Comparison of ENCODE assay signal across 14 cellular contexts in the genomic region with DNA sequence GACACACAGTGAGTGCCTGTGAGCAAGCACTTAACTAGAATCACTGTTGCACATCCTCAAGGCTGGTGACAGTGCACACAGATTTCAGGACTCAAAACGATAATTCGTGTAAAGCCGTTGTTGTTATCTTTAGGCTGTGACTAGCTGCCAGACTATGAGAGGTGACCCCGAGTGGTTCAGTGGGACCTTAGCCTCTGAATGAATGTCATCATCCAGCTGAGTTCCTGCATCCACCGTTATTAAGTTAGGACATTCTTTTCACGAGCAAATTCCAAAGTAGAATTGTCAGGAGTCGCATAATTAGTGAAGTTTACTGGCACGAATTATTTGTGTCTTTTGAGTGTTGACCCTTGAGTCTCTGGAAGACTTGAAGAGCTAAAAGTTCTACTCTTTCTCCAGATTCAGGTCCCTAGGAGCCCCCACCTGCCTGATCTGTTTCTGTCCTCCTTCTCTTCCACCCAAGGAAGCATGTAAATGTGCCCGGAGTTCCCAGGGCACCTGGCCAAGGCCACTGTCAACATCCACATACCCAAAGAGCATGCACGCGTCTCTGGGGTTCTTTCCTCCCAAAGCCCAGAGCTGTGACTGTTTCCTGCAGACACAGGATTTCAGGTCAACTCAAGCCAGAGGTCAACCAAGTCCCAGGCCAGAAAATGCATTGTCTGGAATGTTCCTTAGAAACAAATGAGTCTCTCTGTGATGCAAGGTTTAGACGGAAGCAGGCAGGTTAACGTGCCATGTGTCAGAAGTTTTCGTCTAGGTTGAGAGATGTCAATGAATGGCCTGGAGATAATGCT.
DNase-seq lines count a peak whose midpoint lies in the region; ATAC-seq and TF ChIP-seq lines count a peak whose summit lies in the region.
"Had no signal": no experiment of that assay in that cellular context is flagged by ENCODE, and none has a peak within 500 bp of the region (broad histone marks: within the 10 kb centered on the region; RNA-seq: fewer than 3 reads in every experiment).

No MANE protein-coding gene starts in this region.

- intact Hi-C loops in right lobe of liver (cut with DNase I): no loop called here
- intact Hi-C loops in spleen (cut with DNase I; ENCODE audit: low total_unique reads): no loop called here

- WGBS in right lobe of liver (ENCODE audit: insufficient coverage, low coverage, low lambda C conversion rate, missing lambda C conversion rate): 43% methylated on average over 13 of the region's 14 CpGs
- 57 to 83% (median 67%) methylated on average over 14 of the region's 14 CpGs for WGBS in spleen, 5 donors
- no CpG with 5 or more reads among the region's 14 CpGs for WGBS in H9 (ENCODE audit: extremely low coverage, insufficient read length, low lambda C conversion rate)

- no peak overlapping the region for H3K56ac ChIP-seq in H9 (ENCODE audit: insufficient read length, low read depth, low read length)

- H3T11ph ChIP-seq in H9 (ENCODE audit: low read length): no peak overlapping the region

- no peak overlapping the region for H3K4me3 Mint-ChIP-seq in endothelial cell (ENCODE audit: unreplicated experiment)
- no peak overlapping the region for H3K4me3 Mint-ChIP-seq in H9
- H3K4me3 Mint-ChIP-seq: CD4-positive, CD25-positive, alpha-beta regulatory T cell; mesothelial cell of epicardium had no signal

- H4K20me1 ChIP-seq in H9 (ENCODE audit: control insufficient read depth, insufficient read depth, insufficient read length): no peaks in the 10 kb centered on the region

- H3K36me3 ChIP-seq in right lobe of liver (no peaks in the 10 kb centered on the region), spleen (no peaks in the 10 kb centered on the region)

- no peak overlapping the region for H3K23ac ChIP-seq in H9 (ENCODE audit: insufficient read length, low read depth, low read length)

- peaks cover 0 to 58% (median 31%) of the 10 kb centered on the region in 4 donors for H3K4me1 ChIP-seq in right lobe of liver
- peaks cover 17 to 68% (median 41%) of the 10 kb centered on the region in 6 donors for H3K4me1 ChIP-seq in spleen
- no peaks in the 10 kb centered on the region; the same call in 1 of the 2 replicates for H3K4me1 ChIP-seq in H9 (ENCODE audit: insufficient read depth, low read length)

- H3K4me1 Mint-ChIP-seq in endothelial cell (ENCODE audit: unreplicated experiment) (peaks cover 68% of the 10 kb centered on the region), H9 (peaks cover 20 to 30% of the 10 kb centered on the region in 2 experiments)

- no peaks in the 10 kb centered on the region for H3K27me3 ChIP-seq in right lobe of liver
- no peaks in the 10 kb centered on the region for H3K27me3 ChIP-seq in spleen (replicated peaks in 1 of 7)
- no peaks in the 10 kb centered on the region for H3K27me3 ChIP-seq in H9 (ENCODE audit: insufficient read depth, low read length)
- H3K27me3 ChIP-seq: foreskin keratinocyte had no signal

- H4K91ac ChIP-seq in H9 (ENCODE audit: insufficient read length, low read depth, low read length): no peak overlapping the region

- no peak overlapping the region for H4K8ac ChIP-seq in H9 (replicated peaks; ENCODE audit: insufficient read length, low read depth, low read length)

- peaks cover 11% of the 10 kb centered on the region for H3K27me3 Mint-ChIP-seq in endothelial cell (ENCODE audit: unreplicated experiment)
- H3K27me3 Mint-ChIP-seq in H9 (ENCODE audit: low read depth): peaks cover 9% of the 10 kb centered on the region; the same call in 1 of the 2 replicates
- H3K27me3 Mint-ChIP-seq: CD4-positive, CD25-positive, alpha-beta regulatory T cell had no signal

- no peaks in the 10 kb centered on the region for H3K9me3 ChIP-seq in right lobe of liver
- H3K9me3 ChIP-seq in spleen: peaks cover 0 to 6% (median 0%) of the 10 kb centered on the region in 8 donors
- no peaks in the 10 kb centered on the region for H3K9me3 ChIP-seq in H9 (ENCODE audit: control insufficient read depth, low read depth, low read length)

- no peak overlapping the region for H3K4me2 ChIP-seq in H9 (ENCODE audit: insufficient read depth, insufficient read length, low read length)
- H3K4me2 ChIP-seq: smooth muscle cell had no signal

- H2AFZ ChIP-seq in H9 (ENCODE audit: low read length): no peak overlapping the region

- no peak overlapping the region for H4K5ac ChIP-seq in H9 (ENCODE audit: insufficient read length, low read depth, low read length)

- no peak overlapping the region for H3K18ac ChIP-seq in H9 (ENCODE audit: insufficient read length, low read depth, low read length)

- ATAC-seq in right lobe of liver: peak; percentile 6 to 27 (median 22)
- ATAC-seq: foreskin keratinocyte had no signal

- no peak overlapping the region for H2BK120ac ChIP-seq in H9 (ENCODE audit: low read depth, low read length, poor library complexity, severe bottlenecking)

- H3K9ac ChIP-seq in H9 (ENCODE audit: extremely low read depth, insufficient read length, low read length): no peak overlapping the region

- no peak overlapping the region for H2BK5ac ChIP-seq in H9 (ENCODE audit: insufficient read length, low read length)

- peak; percentile 68 for DNase-seq in M059J (ENCODE audit: low read depth)
- DNase-seq in endothelial cell (ENCODE audit: low spot score): no peak
- peak; percentile 64 to 72 (median 68) for DNase-seq in right lobe of liver
- DNase-seq in spleen: no peak
- no peak for DNase-seq in ureter (ENCODE audit: low spot score)
- DNase-seq in cortex of kidney (lab: John Stamatoyannopoulos, UW): no peak
- DNase-seq in H9: no peak
- DNase-seq in occipital lobe (lab: John Stamatoyannopoulos, UW): no peak
- DNase-seq: CD4-positive, CD25-positive, alpha-beta regulatory T cell; foreskin keratinocyte; NCI-H1105; NCI-H526 treated with DMSO at 0.1 percent for 48 hours had no signal

- H3K9me3 Mint-ChIP-seq in endothelial cell (ENCODE audit: unreplicated experiment): no peaks in the 10 kb centered on the region
- no peaks in the 10 kb centered on the region; a peak in 1 of 5 replicates for H3K9me3 Mint-ChIP-seq in H9
- H3K9me3 Mint-ChIP-seq: CD4-positive, CD25-positive, alpha-beta regulatory T cell had no signal

- no peak overlapping the region for H3K14ac ChIP-seq in H9 (ENCODE audit: insufficient read depth, low read length)

- no peaks in the 10 kb centered on the region for H3K79me1 ChIP-seq in H9 (ENCODE audit: insufficient read depth, low read depth, low read length, poor library complexity, severe bottlenecking)

- no peak overlapping the region for H3K4ac ChIP-seq in H9 (ENCODE audit: low read depth, low read length)

- H3K4me3 ChIP-seq in right lobe of liver: no peak overlapping the region
- H3K4me3 ChIP-seq in spleen: no peak overlapping the region
- H3K4me3 ChIP-seq: smooth muscle cell had no signal

- H2BK15ac ChIP-seq in H9 (ENCODE audit: low read depth, low read length): no peak overlapping the region

- H3K27ac ChIP-seq in right lobe of liver (peak overlapping the region; percentile 9 to 59 (median 29)), spleen (peak overlapping the region in 6 of 8 donors; percentile 5 to 60 (median 38)), H9 (ENCODE audit: insufficient read length, low read depth, low read length) (no peak overlapping the region)
- H3K27ac ChIP-seq: foreskin keratinocyte had no signal

- H3K36me3 Mint-ChIP-seq in endothelial cell (ENCODE audit: low read depth, unreplicated experiment): no peaks in the 10 kb centered on the region
- H3K36me3 Mint-ChIP-seq in H9 (ENCODE audit: insufficient read depth in 1 of 3, low read depth in 3 of 3): no peaks in the 10 kb centered on the region; a peak in 1 of 7 replicates
- H3K36me3 Mint-ChIP-seq: mesothelial cell of epicardium had no signal

- H3K23me2 ChIP-seq in H9 (ENCODE audit: insufficient read length, low read depth, low read length, poor library complexity, severe bottlenecking): no peaks in the 10 kb centered on the region

- H2BK20ac ChIP-seq in H9 (ENCODE audit: low read depth, low read length, poor library complexity, severe bottlenecking): no peak overlapping the region

- no peak for TF ChIP-seq POLR2A in right lobe of liver (IDR thresholded peaks at IDR 0.05)
- no peak for TF ChIP-seq POLR2A in spleen (IDR thresholded peaks at IDR 0.05)

- H3K27ac Mint-ChIP-seq in endothelial cell (ENCODE audit: unreplicated experiment): peak overlapping the region; percentile 58
- peak overlapping the region in 1 of 3 experiments; percentile 16; a peak in 1 of 7 replicates for H3K27ac Mint-ChIP-seq in H9
- H3K27ac Mint-ChIP-seq: CD4-positive, CD25-positive, alpha-beta regulatory T cell; mesothelial cell of epicardium had no signal

- no peak overlapping the region for H2AK5ac ChIP-seq in H9 (ENCODE audit: insufficient read length, low read length)

- H2BK12ac ChIP-seq in H9 (ENCODE audit: insufficient read length, low read depth, low read length): no peak overlapping the region

- no peaks in the 10 kb centered on the region for H3K79me2 ChIP-seq in H9 (ENCODE audit: insufficient read depth, low read length)

- TF ChIP-seq CTCF in endothelial cell (IDR thresholded peaks at IDR 0.05; ENCODE audit: unreplicated experiment) (no peak), right lobe of liver (IDR thresholded peaks at IDR 0.05) (no peak), spleen (IDR thresholded peaks at IDR 0.05 in 8 of 11, conservative IDR thresholded peaks at IDR 0.05 in 3 of 11) (no peak), H9 (conservative IDR thresholded peaks at IDR 0.05) (no peak)

Comparison
In these comparisons a context has a peak if more than half of its experiments do, and no peak if none do; other contexts are left out.
1. DNase-seq: peak in M059J (single experiment) and right lobe of liver (3 of 3); none in endothelial cell (single experiment), spleen (single experiment), ureter (single experiment), cortex of kidney (single experiment), H9 (single experiment) and occipital lobe (single experiment).